20 cellular contexts compared by ENCODE assay signal in genomic region chr2:160168878-160169277, GRCh38. TPM values are rescaled to one million over a fixed set of nuclear protein-coding genes. Genes with fewer than 3 reads are reported as not detected.
"Had no signal": no experiment of that assay in that cellular context is flagged by ENCODE, and none has a peak within 500 bp of the region (broad histone marks: within the 10 kb centered on the region; RNA-seq: fewer than 3 reads in every experiment).

No MANE protein-coding gene starts in this region.

- DNase-seq: activated CD8-positive, alpha-beta T cell treated with anti-CD3 and anti-CD28 coated beads for 36 hours; activated naive CD4-positive, alpha-beta T cell treated with anti-CD3 and anti-CD28 coated beads for 36 hours; activated T-cell treated with anti-CD3 and anti-CD28 coated beads, Interleukin-2, amount 50 U/mL, for 24 hours; body of pancreas; caudate nucleus; foreskin melanocyte; midbrain; right cardiac atrium; stimulated activated CD4-positive, alpha-beta T cell treated with anti-CD3 and anti-CD28 coated beads, Interleukin-15, amount 100 ng/mL, for 24 hours; stimulated activated CD4-positive, alpha-beta T cell treated with anti-CD3 and anti-CD28 coated beads, Interleukin-2, amount 100 ng/mL, for 48 hours; T-helper 17 cell; transverse colon had no signal

- H3K4me1 Mint-ChIP-seq: neural crest cell, T-helper 17 cell had no signal

- H3K27ac Mint-ChIP-seq: activated CD8-positive, alpha-beta T cell treated with anti-CD3 and anti-CD28 coated beads for 36 hours; activated naive CD4-positive, alpha-beta T cell treated with anti-CD3 and anti-CD28 coated beads for 36 hours; activated T-cell treated with anti-CD3 and anti-CD28 coated beads, Interleukin-2, amount 50 U/mL, for 24 hours; activated T-helper 2 cell treated with anti-CD3 and anti-CD28 coated beads, Interferon-gamma antibody, Interleukin-2, Interleukin-4, amounts not matched to agents 10 μg/mL and 5 μg/mL and 100 μg/mL, durations not matched to agents 14 hours and 24 hours and 36 hours; progenitor cell of endocrine pancreas; stimulated activated naive CD8-positive, alpha-beta T cell treated with anti-CD3 and anti-CD28 coated beads, Interleukin-15, Interleukin-2, amounts not matched to agents 100 ng/mL and 50 ng/mL, for 24 hours; T-helper 17 cell had no signal

- H3K9me3 ChIP-seq: body of pancreas, transverse colon, vagina had no signal

- H3K36me3 ChIP-seq: transverse colon, vagina had no signal

- ATAC-seq: activated CD8-positive, alpha-beta T cell treated with anti-CD3 and anti-CD28 coated beads for 36 hours; body of pancreas; right cardiac atrium; T-helper 17 cell had no signal

- H3K27me3 Mint-ChIP-seq: activated CD8-positive, alpha-beta T cell treated with anti-CD3 and anti-CD28 coated beads for 36 hours; activated T-cell treated with anti-CD3 and anti-CD28 coated beads, Interleukin-2, amount 50 U/mL, for 24 hours; progenitor cell of endocrine pancreas; stimulated activated naive CD8-positive, alpha-beta T cell treated with anti-CD3 and anti-CD28 coated beads, Interleukin-15, Interleukin-2, amounts not matched to agents 100 ng/mL and 50 ng/mL, for 24 hours; T-helper 17 cell had no signal

- H3K27ac ChIP-seq: body of pancreas, skin epidermis, vagina had no signal

- H3K4me3 ChIP-seq: body of pancreas, lung, skin epidermis, transverse colon, vagina had no signal

- H3K27me3 ChIP-seq: body of pancreas, transverse colon, vagina had no signal

- H3K4me3 Mint-ChIP-seq: activated CD8-positive, alpha-beta T cell treated with anti-CD3 and anti-CD28 coated beads for 36 hours; activated naive CD4-positive, alpha-beta T cell treated with anti-CD3 and anti-CD28 coated beads for 36 hours; activated T-cell treated with anti-CD3 and anti-CD28 coated beads, Interleukin-2, amount 50 U/mL, for 24 hours; neural crest cell; stimulated activated naive CD8-positive, alpha-beta T cell treated with anti-CD3 and anti-CD28 coated beads, Interleukin-15, Interleukin-2, amounts not matched to agents 100 ng/mL and 50 ng/mL, for 24 hours; T-helper 17 cell had no signal

- H3K9me3 Mint-ChIP-seq: activated CD8-positive, alpha-beta T cell treated with anti-CD3 and anti-CD28 coated beads for 36 hours; activated naive CD4-positive, alpha-beta T cell treated with anti-CD3 and anti-CD28 coated beads for 36 hours; activated T-cell treated with anti-CD3 and anti-CD28 coated beads, Interleukin-2, amount 50 U/mL, for 24 hours; activated T-helper 2 cell treated with anti-CD3 and anti-CD28 coated beads, Interferon-gamma antibody, Interleukin-2, Interleukin-4, amounts not matched to agents 10 μg/mL and 5 μg/mL and 100 μg/mL, durations not matched to agents 14 hours and 24 hours and 36 hours; neural crest cell; stimulated activated naive CD8-positive, alpha-beta T cell treated with anti-CD3 and anti-CD28 coated beads, Interleukin-15, Interleukin-2, amounts not matched to agents 100 ng/mL and 50 ng/mL, for 24 hours had no signal

- H3K4me1 ChIP-seq: vagina had no signal

RNA-seq across cellular contexts. Expression of gene ITGB6, which starts 31.2 kb away (rescaled TPM):
- total RNA-seq: activated CD8-positive, alpha-beta T cell treated with anti-CD3 and anti-CD28 coated beads for 36 hours; activated naive CD4-positive, alpha-beta T cell treated with anti-CD3 and anti-CD28 coated beads for 36 hours; activated T-helper 2 cell treated with anti-CD3 and anti-CD28 coated beads, Interferon-gamma antibody, Interleukin-2, Interleukin-4, amounts not matched to agents 10 μg/mL and 5 μg/mL and 100 μg/mL, durations not matched to agents 14 hours and 24 hours and 36 hours; neural crest cell; omental fat pad; T-helper 17 cell had no signal
